1 cellular context compared by ENCODE assay signal in genomic region chr20:49028684-49029083, GRCh38.
TF ChIP-seq lines count a peak whose summit lies in the region.

No MANE protein-coding gene starts in this region.

TF ChIP-seq in IMR-90, 13 proteins besides CTCF, POLR2A, EP300 and RAD21 (continued from another document):
- TF ChIP-seq ELK1 (IDR thresholded peaks at IDR 0.05; ENCODE audit: borderline replicate concordance, low read depth, low read length) (no peak), SMC3 (IDR thresholded peaks at IDR 0.05; ENCODE audit: low read depth, low read length) (no peak), FOS (IDR thresholded peaks at IDR 0.05; ENCODE audit: low read depth, low read length) (no peak), MAFK (IDR thresholded peaks at IDR 0.05; ENCODE audit: low read depth, low read length) (no peak), BHLHE40 (IDR thresholded peaks at IDR 0.05; ENCODE audit: low read depth, low read length) (no peak), MAZ (IDR thresholded peaks at IDR 0.05; ENCODE audit: borderline replicate concordance, low read depth, low read length) (no peak), CHD1 (IDR thresholded peaks at IDR 0.05; ENCODE audit: low read depth, low read length) (no peak), RCOR1 (IDR thresholded peaks at IDR 0.05; ENCODE audit: insufficient replicate concordance, low read length) (no peak)
TF ChIP-seq in IMR-90: peak in this region for 0.
